15 cellular contexts compared by ENCODE assay signal in the genomic region with DNA sequence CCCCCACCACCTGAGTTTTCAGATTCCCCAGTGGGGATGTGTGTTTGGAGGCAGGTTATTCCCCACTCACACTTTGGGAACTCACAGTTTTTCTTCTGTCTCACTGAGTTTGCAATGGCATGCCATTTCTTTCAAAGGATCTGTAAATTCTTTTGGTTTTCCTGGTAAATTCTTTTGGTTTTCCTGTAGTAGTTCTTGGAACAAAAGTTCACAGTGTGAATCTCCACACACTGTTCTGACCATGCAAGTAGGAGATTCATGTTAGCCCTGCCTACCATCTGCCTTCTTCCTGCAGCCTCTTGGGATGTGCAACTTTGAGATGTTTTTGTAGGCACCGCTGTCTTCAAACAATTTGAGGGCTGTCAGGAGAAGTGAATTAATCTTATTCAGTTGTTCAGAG.
"Had no signal": no experiment of that assay in that cellular context is flagged by ENCODE, and none has a peak within 500 bp of the region (broad histone marks: within the 10 kb centered on the region; RNA-seq: fewer than 3 reads in every experiment).

No MANE protein-coding gene starts in this region.

- ATAC-seq: activated CD8-positive, alpha-beta T cell treated with anti-CD3 and anti-CD28 coated beads, Interleukin-2, amount 10 ng/mL, durations not matched to agents 7 days and 5 days; activated naive CD8-positive, alpha-beta T cell treated with anti-CD3 and anti-CD28 coated beads, Interleukin-2, amount 50 U/mL, for 24 hours; body of pancreas; heart left ventricle; left lobe of liver; stimulated activated effector memory CD8-positive, alpha-beta T cell treated with anti-CD3 and anti-CD28 coated beads, Interleukin-12 subunit alpha, Interleukin-12 subunit beta, amount 100 ng/mL, for 72 hours had no signal

- H3K27ac ChIP-seq: body of pancreas, esophagus muscularis mucosa, heart left ventricle, thyroid gland had no signal

- DNase-seq: activated CD4-positive, alpha-beta T cell treated with anti-CD3 and anti-CD28 coated beads for 4 hours; activated CD8-positive, alpha-beta memory T cell treated with anti-CD3 and anti-CD28 coated beads, Interleukin-2, amount 50 U/mL, for 48 hours; activated CD8-positive, alpha-beta T cell treated with anti-CD3 and anti-CD28 coated beads, Interleukin-2, amount 10 ng/mL, durations not matched to agents 7 days and 5 days; activated naive CD4-positive, alpha-beta T cell treated with Interleukin-2 at 50 U/mL for 16 hours; activated naive CD8-positive, alpha-beta T cell treated with anti-CD3 and anti-CD28 coated beads, Interleukin-2, amount 50 U/mL, for 24 hours; body of pancreas; cerebellar nuclear complex; foreskin melanocyte; heart left ventricle; nephron progenitor cell; small intestine; thyroid gland had no signal

- H3K4me1 ChIP-seq: body of pancreas, esophagus muscularis mucosa, heart left ventricle, thyroid gland had no signal

- H3K27me3 ChIP-seq: body of pancreas, esophagus muscularis mucosa, heart left ventricle, thyroid gland had no signal

- H3K36me3 ChIP-seq: esophagus muscularis mucosa, heart left ventricle, thyroid gland had no signal

- H3K9me3 ChIP-seq: thyroid gland had no signal

- H3K4me3 ChIP-seq: body of pancreas, esophagus muscularis mucosa, heart left ventricle, thyroid gland had no signal
